In genomic region chr12:118137148-118137678, GRCh38 we compare ENCODE assay signal across 8 cellular contexts. TPM values are rescaled to one million over a fixed set of nuclear protein-coding genes. Genes with fewer than 3 reads are reported as not detected.
DNase-seq lines count a peak whose midpoint lies in the region; FAIRE-seq and TF ChIP-seq lines count a peak whose summit lies in the region.

No MANE protein-coding gene starts in this region.

- FAIRE-seq in D721Med (lab: Jason Lieb, UNC), result no peak

- H3K4me1 Mint-ChIP-seq in MCF 10A (ENCODE audit: insufficient read depth, unreplicated experiment), result peaks cover 7% of the 10 kb centered on the region

- peaks cover 34% of the 10 kb centered on the region for H3K36me3 Mint-ChIP-seq in MCF 10A (ENCODE audit: insufficient read depth, unreplicated experiment)

- H2AK5ac ChIP-seq in mesendoderm (ENCODE audit: low read length), result peak overlapping the region; percentile 67

- H3K9me3 Mint-ChIP-seq in MCF 10A (ENCODE audit: unreplicated experiment), result no peaks in the 10 kb centered on the region

- H2BK120ac ChIP-seq in mesendoderm (ENCODE audit: low read depth, low read length), result no peak overlapping the region

- no peak overlapping the region for H2BK5ac ChIP-seq in mesendoderm (ENCODE audit: low read length)

- peaks cover 26% of the 10 kb centered on the region for H3K36me3 ChIP-seq in cardiac muscle cell
- peaks cover 4% of the 10 kb centered on the region for H3K36me3 ChIP-seq in mesendoderm (ENCODE audit: control insufficient read depth, insufficient read depth, low read length)
- no peaks in the 10 kb centered on the region for H3K36me3 ChIP-seq in urinary bladder (ENCODE audit: insufficient read depth)

- H3K79me1 ChIP-seq in mesendoderm (ENCODE audit: low read length), result peaks cover 6% of the 10 kb centered on the region

- no CpG with 5 or more reads among the region's 10 CpGs for WGBS in mesendoderm (ENCODE audit: extremely low coverage, insufficient coverage, low lambda C conversion rate)
- WGBS in urinary bladder, result 75% methylated on average over 10 of the region's 10 CpGs

- CTCF ChIA-PET in MCF 10A (lab: Yijun Ruan, JAX), result interaction anchor here (0.7 to 4.1 kb wide), 9 partner anchors 17 to 294 kb away, joined by 3 to 29 read pairs (median 4); partner anchors contain the start of genes SUDS3 and VSIG10

- peak overlapping the region; percentile 84 for H3K4me3 Mint-ChIP-seq in MCF 10A (ENCODE audit: unreplicated experiment)

- no peak overlapping the region for H4K5ac ChIP-seq in mesendoderm (ENCODE audit: low read length)

- H3K4ac ChIP-seq in mesendoderm (ENCODE audit: low read depth, low read length), result no peak overlapping the region

- H3K4me1 ChIP-seq in cardiac muscle cell (ENCODE audit: low read depth) (no peaks in the 10 kb centered on the region), mesendoderm (ENCODE audit: control insufficient read depth, low read depth, low read length) (no peaks in the 10 kb centered on the region), urinary bladder (ENCODE audit: insufficient read depth) (peaks cover 3% of the 10 kb centered on the region)

- H3K27ac ChIP-seq in cardiac muscle cell, result no peak overlapping the region
- no peak overlapping the region for H3K27ac ChIP-seq in mesendoderm (ENCODE audit: low read depth, low read length)
- H3K27ac ChIP-seq in urinary bladder (ENCODE audit: low read depth), result no peak overlapping the region

- H3K79me2 ChIP-seq in mesendoderm (ENCODE audit: control insufficient read depth, insufficient read depth, low read length), result peaks cover 17% of the 10 kb centered on the region

- H3K4me3 ChIP-seq in cardiac muscle cell (peak overlapping the region; percentile 50), mesendoderm (ENCODE audit: low read length) (peak overlapping the region; percentile 83), urinary bladder (ENCODE audit: low read depth, low read length) (peak overlapping the region; percentile 88)

- no peak overlapping the region for H4K8ac ChIP-seq in mesendoderm (ENCODE audit: low read depth, low read length)

- H3K27me3 ChIP-seq in cardiac muscle cell (no peaks in the 10 kb centered on the region), mesendoderm (ENCODE audit: insufficient read depth, low read length, poor library complexity) (no peaks in the 10 kb centered on the region)

- H3K27me3 Mint-ChIP-seq in MCF 10A (ENCODE audit: insufficient read depth, unreplicated experiment), result no peaks in the 10 kb centered on the region

- peak overlapping the region; percentile 47 for H3K27ac Mint-ChIP-seq in MCF 10A (ENCODE audit: low read depth, unreplicated experiment)

- H3K9me3 ChIP-seq in cardiac muscle cell (ENCODE audit: low read depth), result no peaks in the 10 kb centered on the region

- TF ChIP-seq CTCF in cardiac muscle cell (IDR thresholded peaks at IDR 0.05; ENCODE audit: low read depth, low read length) (no peak), MCF 10A (IDR thresholded peaks at IDR 0.05; ENCODE audit: unreplicated experiment) (no peak), D721Med (IDR thresholded peaks at IDR 0.05; ENCODE audit: insufficient read depth, missing control alignments) (no peak)

- H3K56ac ChIP-seq in mesendoderm (ENCODE audit: low read length), result peak overlapping the region; percentile 98

- peak overlapping the region; percentile 97 for H3K9ac ChIP-seq in mesendoderm (ENCODE audit: low read length)

- TSS peak; percentile 61 for BruUV-seq in MCF 10A (replicated peaks; lab: Mats Ljungman, UMichigan)

- peak overlapping the region; percentile 20 for H3K23ac ChIP-seq in mesendoderm (ENCODE audit: low read length)

- no peak overlapping the region for H2BK15ac ChIP-seq in mesendoderm (replicated peaks; ENCODE audit: low read depth)

- no peak overlapping the region for H3K18ac ChIP-seq in mesendoderm (ENCODE audit: low read length)

- peak overlapping the region; percentile 92 for H3K4me2 ChIP-seq in mesendoderm (ENCODE audit: low read length)

- DNase-seq in cardiac muscle cell (ENCODE audit: low read depth in 1 of 2, low spot score in 1 of 2) (no peak), cardiac septum (ENCODE audit: low spot score) (no peak), MCF 10A (ENCODE audit: unreplicated experiment) (no peak), mesendoderm (no peak), D721Med (ENCODE audit: insufficient read length, low spot score) (no peak), NK-92 (lab: John Stamatoyannopoulos, UW; ENCODE audit: unreplicated experiment) (no peak)
- no peak for DNase-seq in stimulated activated CD4-positive, alpha-beta T cell treated with anti-CD3 and anti-CD28 coated beads, Interleukin-12 subunit alpha, Interleukin-12 subunit beta, amount 100 ng/mL, for 4 hours

- intact Hi-C loops in cardiac septum (cut with DNase I) (loop anchor here (2.0 to 5.0 kb wide), 2 partner anchors 76 to 240 kb away; partner anchors contain the start of genes SUDS3 and WSB2), MCF 10A (cut with micrococcal nuclease) (no loop called here)

- POLR2A ChIA-PET in MCF 10A (lab: Yijun Ruan, JAX), result interaction anchor here (0.5 to 3.7 kb wide), 10 partner anchors 16 to 1325 kb away, joined by 3 to 33 read pairs (median 8); partner anchors contain the start of genes SUDS3, TAOK3, VSIG10 and WSB2

RNA-seq across cellular contexts. Expression of gene PEBP1, which starts 1.3 kb away (rescaled TPM):
- total RNA-seq in cardiac muscle cell (404 and 408 TPM in 2 replicates), cardiac septum (344 TPM), MCF 10A (2022) (91.4 and 117 TPM in 2 replicates), urinary bladder (134 TPM)
- polyA plus RNA-seq in cardiac muscle cell (468 and 511 TPM in 2 replicates), urinary bladder (257 TPM)
- polyA plus RNA-seq in mesendoderm (2013, experiment 1 of 2), result 361 TPM
- polyA plus RNA-seq in mesendoderm (2013, experiment 2 of 2), result 359 TPM

RNA-seq across cellular contexts. Expression of gene VSIG10, which starts 33.4 kb away (rescaled TPM):
- total RNA-seq in cardiac muscle cell (9.0 and 10.9 TPM in 2 replicates), cardiac septum (10.0 TPM), MCF 10A (2022) (10.9 and 17.3 TPM in 2 replicates), urinary bladder (25.6 TPM)
- polyA plus RNA-seq in cardiac muscle cell (6.7 and 7.2 TPM in 2 replicates), urinary bladder (17.8 TPM)
- 34.4 TPM for polyA plus RNA-seq in mesendoderm (2013, experiment 1 of 2)
- polyA plus RNA-seq in mesendoderm (2013, experiment 2 of 2), result 37.2 TPM
